Comparison of ENCODE assay signal across 1 cellular context in genomic region chr2:215430528-215431187, GRCh38.
TF ChIP-seq lines count a peak whose summit lies in the region.

No MANE protein-coding gene starts in this region.

TF ChIP-seq in SK-N-SH treated with all-trans-retinoic acid at 6 μM for 48 hours, 23 proteins besides CTCF, POLR2A, EP300 and RAD21 (continued from another document):
- TF ChIP-seq PATZ1 (CRISPR knock-in tag; IDR thresholded peaks at IDR 0.05; ENCODE audit: borderline replicate concordance) (no peak), CSRNP3 (CRISPR knock-in tag; IDR thresholded peaks at IDR 0.05) (no peak)
